ENCODE assay signal across 18 cellular contexts in the genomic region with DNA sequence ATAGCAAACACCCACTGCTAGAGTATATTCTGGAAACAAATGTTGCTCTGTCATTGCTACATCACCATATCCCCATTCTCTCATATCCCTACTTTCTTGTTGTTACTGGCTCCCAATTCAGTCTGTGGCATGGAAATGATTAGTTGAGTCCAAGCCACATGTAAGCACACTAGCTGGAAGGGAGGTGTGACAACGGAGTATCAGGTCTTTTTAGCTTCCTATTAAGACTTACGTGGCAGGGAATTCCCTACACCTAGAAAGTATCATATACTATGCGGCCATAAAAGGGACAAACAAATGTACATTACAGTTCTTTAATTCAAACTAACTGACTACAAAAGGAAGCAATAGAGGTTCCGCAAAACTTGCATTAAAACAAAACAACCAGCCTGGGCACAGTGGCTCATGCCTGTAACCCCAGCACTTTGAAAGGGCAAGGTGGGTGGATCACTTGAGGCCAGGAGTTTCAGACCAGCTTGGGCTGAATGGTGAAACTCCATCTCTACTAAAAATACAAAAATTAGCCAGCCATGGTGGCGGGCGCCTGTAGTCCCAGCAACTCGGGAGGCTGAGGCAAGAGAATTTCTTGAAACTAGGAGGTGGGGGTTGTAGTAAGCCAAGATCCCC.
"Had no signal": no experiment of that assay in that cellular context is flagged by ENCODE, and none has a peak within 500 bp of the region (broad histone marks: within the 10 kb centered on the region; RNA-seq: fewer than 3 reads in every experiment).

No MANE protein-coding gene starts in this region.

- H3K27ac Mint-ChIP-seq: immature natural killer cell; memory B cell; mesothelial cell of epicardium; natural killer cell treated with Interleukin-12 subunit alpha and Interleukin-12 subunit beta and Interleukin-15 and Interleukin-18, amount 100 ng/mL, for 72 hours; progenitor cell of endocrine pancreas; type B pancreatic cell had no signal

- H3K4me3 ChIP-seq: coronary artery, gastroesophageal sphincter, left ventricle myocardium inferior, lower lobe of right lung, pancreas, smooth muscle cell, stomach had no signal

- H3K4me1 Mint-ChIP-seq: immature natural killer cell, memory B cell, mesothelial cell of epicardium had no signal

- H3K27me3 Mint-ChIP-seq: memory B cell; natural killer cell treated with Interleukin-12 subunit alpha and Interleukin-12 subunit beta and Interleukin-15 and Interleukin-18, amount 100 ng/mL, for 72 hours; progenitor cell of endocrine pancreas; type B pancreatic cell had no signal

- H3K9me3 Mint-ChIP-seq: immature natural killer cell; memory B cell; mesothelial cell of epicardium; natural killer cell treated with Interleukin-12 subunit alpha and Interleukin-12 subunit beta and Interleukin-15 and Interleukin-18, amount 100 ng/mL, for 72 hours; type B pancreatic cell had no signal

- ATAC-seq: gastroesophageal sphincter; lower lobe of right lung; natural killer cell treated with Interleukin-12 subunit alpha and Interleukin-12 subunit beta and Interleukin-15 and Interleukin-18, amount 100 ng/mL, for 72 hours; pancreas; right cardiac atrium had no signal

- DNase-seq: effector CD4-positive, alpha-beta T cell; glutamatergic neuron; immature natural killer cell; left ventricle myocardium inferior; lower lobe of right lung; occipital lobe; pancreas; right cardiac atrium; stimulated activated CD4-positive, alpha-beta T cell treated with anti-CD3 and anti-CD28 coated beads, Interleukin-2, amount 100 ng/mL, for 48 hours; stomach had no signal

- H3K4me3 Mint-ChIP-seq: immature natural killer cell; memory B cell; mesothelial cell of epicardium; natural killer cell treated with Interleukin-12 subunit alpha and Interleukin-12 subunit beta and Interleukin-15 and Interleukin-18, amount 100 ng/mL, for 72 hours; type B pancreatic cell had no signal
